ENCODE assay signal across 28 cellular contexts in the genomic region with DNA sequence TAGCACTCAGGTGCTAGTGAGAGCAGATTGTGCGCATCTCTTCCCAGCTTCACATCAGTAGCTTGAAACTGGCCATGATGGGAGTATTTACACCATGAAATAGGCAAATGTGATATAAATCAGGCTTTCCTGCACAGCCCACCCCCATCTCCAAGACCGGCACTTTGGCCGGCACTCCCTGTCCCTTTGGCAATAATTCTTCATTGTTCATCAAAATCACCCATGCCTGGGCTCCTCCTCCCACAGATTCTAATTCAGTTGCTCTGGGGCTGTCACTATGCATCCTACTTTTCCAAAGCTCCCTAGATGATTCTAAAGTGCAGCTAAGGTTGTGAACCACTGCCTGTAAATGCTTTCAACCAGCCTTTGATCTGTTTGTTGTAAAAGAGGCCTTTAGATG.
"Had no signal": no experiment of that assay in that cellular context is flagged by ENCODE, and none has a peak within 500 bp of the region (broad histone marks: within the 10 kb centered on the region; RNA-seq: fewer than 3 reads in every experiment).

No MANE protein-coding gene starts in this region.

- H3K4me3 ChIP-seq: psoas muscle, right lobe of liver, sigmoid colon, stomach, tibial artery, transverse colon, upper lobe of right lung, uterus had no signal

- H3K9me3 ChIP-seq: neutrophil, psoas muscle, right lobe of liver, sigmoid colon, stomach, tibial artery, transverse colon, upper lobe of right lung, uterus had no signal

- ATAC-seq: naive thymus-derived CD4-positive, alpha-beta T cell; natural killer cell; psoas muscle; right cardiac atrium; right lobe of liver; stimulated activated effector memory CD8-positive, alpha-beta T cell treated with anti-CD3 and anti-CD28 coated beads, Interleukin-12 subunit alpha, Interleukin-12 subunit beta, amount 100 ng/mL, for 72 hours; stimulated activated naive B cell treated with anti-CD40 and anti-IgM and Interleukin-4, amounts not matched to agents 10 μg/mL and 1 μg/mL and 100 μg/mL, for 72 hours; upper lobe of right lung had no signal

- H3K4me3 Mint-ChIP-seq: naive thymus-derived CD4-positive, alpha-beta T cell; natural killer cell; nephron; neural crest cell; stimulated activated effector memory CD8-positive, alpha-beta T cell treated with anti-CD3 and anti-CD28 coated beads, Interleukin-12 subunit alpha, Interleukin-12 subunit beta, amount 100 ng/mL, for 72 hours; stimulated activated naive B cell treated with anti-CD40 and anti-IgM and Interleukin-4, amounts not matched to agents 10 μg/mL and 1 μg/mL and 100 μg/mL, for 72 hours; stimulated activated naive CD8-positive, alpha-beta T cell treated with anti-CD3 and anti-CD28 coated beads, Interleukin-15, Interleukin-2, amounts not matched to agents 100 ng/mL and 50 ng/mL, for 24 hours; type B pancreatic cell had no signal

- H3K36me3 Mint-ChIP-seq: naive thymus-derived CD4-positive, alpha-beta T cell; natural killer cell; stimulated activated effector memory CD8-positive, alpha-beta T cell treated with anti-CD3 and anti-CD28 coated beads, Interleukin-12 subunit alpha, Interleukin-12 subunit beta, amount 100 ng/mL, for 72 hours; stimulated activated naive B cell treated with anti-CD40 and anti-IgM and Interleukin-4, amounts not matched to agents 10 μg/mL and 1 μg/mL and 100 μg/mL, for 72 hours; type B pancreatic cell had no signal

- H3K4me1 ChIP-seq: parathyroid adenoma, psoas muscle, right lobe of liver, sigmoid colon, stomach, tibial artery, transverse colon, upper lobe of right lung, uterus had no signal

- H3K36me3 ChIP-seq: neutrophil, right lobe of liver, sigmoid colon, stomach, tibial artery, transverse colon, upper lobe of right lung, uterus had no signal

- H3K27ac Mint-ChIP-seq: natural killer cell; nephron; progenitor cell of endocrine pancreas; stimulated activated effector memory CD8-positive, alpha-beta T cell treated with anti-CD3 and anti-CD28 coated beads, Interleukin-12 subunit alpha, Interleukin-12 subunit beta, amount 100 ng/mL, for 72 hours; stimulated activated naive B cell treated with anti-CD40 and anti-IgM and Interleukin-4, amounts not matched to agents 10 μg/mL and 1 μg/mL and 100 μg/mL, for 72 hours; stimulated activated naive CD8-positive, alpha-beta T cell treated with anti-CD3 and anti-CD28 coated beads, Interleukin-15, Interleukin-2, amounts not matched to agents 100 ng/mL and 50 ng/mL, for 24 hours; type B pancreatic cell had no signal

- H3K9me3 Mint-ChIP-seq: naive thymus-derived CD4-positive, alpha-beta T cell; natural killer cell; nephron; neural crest cell; stimulated activated effector memory CD8-positive, alpha-beta T cell treated with anti-CD3 and anti-CD28 coated beads, Interleukin-12 subunit alpha, Interleukin-12 subunit beta, amount 100 ng/mL, for 72 hours; stimulated activated naive B cell treated with anti-CD40 and anti-IgM and Interleukin-4, amounts not matched to agents 10 μg/mL and 1 μg/mL and 100 μg/mL, for 72 hours; stimulated activated naive CD8-positive, alpha-beta T cell treated with anti-CD3 and anti-CD28 coated beads, Interleukin-15, Interleukin-2, amounts not matched to agents 100 ng/mL and 50 ng/mL, for 24 hours; type B pancreatic cell had no signal

- H3K79me2 ChIP-seq: parathyroid adenoma had no signal

- DNase-seq: naive thymus-derived CD4-positive, alpha-beta T cell; natural killer cell; nucleus accumbens; posterior cingulate gyrus; psoas muscle; right cardiac atrium; right lobe of liver; sigmoid colon; small intestine; stimulated activated CD4-positive, alpha-beta T cell treated with anti-CD3 and anti-CD28 coated beads, Interleukin-15, amount 100 ng/mL, for 24 hours; stimulated activated CD4-positive, alpha-beta T cell treated with anti-CD3 and anti-CD28 coated beads, Interleukin-2, amount 100 ng/mL, for 24 hours; stimulated activated CD4-positive, alpha-beta T cell treated with anti-CD3 and anti-CD28 coated beads, Interleukin-2, amount 100 ng/mL, for 48 hours; stimulated activated CD4-positive, alpha-beta T cell treated with anti-CD3 and anti-CD28 coated beads, Interleukin-4, amount 100 ng/mL, for 24 hours; stimulated activated naive B cell treated with anti-CD40 and anti-IgM and Interleukin-4, amounts not matched to agents 10 μg/mL and 1 μg/mL and 100 μg/mL, for 72 hours; stimulated activated naive CD4-positive, alpha-beta T cell treated with Interleukin-2 at 50 U/mL for 16 hours; stomach; tibial artery; transverse colon; upper lobe of right lung; uterus had no signal

- H3K27ac ChIP-seq: neutrophil, parathyroid adenoma, psoas muscle, right lobe of liver, sigmoid colon, stomach, tibial artery, transverse colon, upper lobe of right lung, uterus had no signal

- H3K4me1 Mint-ChIP-seq: natural killer cell; nephron; neural crest cell; stimulated activated effector memory CD8-positive, alpha-beta T cell treated with anti-CD3 and anti-CD28 coated beads, Interleukin-12 subunit alpha, Interleukin-12 subunit beta, amount 100 ng/mL, for 72 hours; stimulated activated naive B cell treated with anti-CD40 and anti-IgM and Interleukin-4, amounts not matched to agents 10 μg/mL and 1 μg/mL and 100 μg/mL, for 72 hours had no signal

- H2AFZ ChIP-seq: parathyroid adenoma had no signal

- H3K27me3 ChIP-seq: right lobe of liver, sigmoid colon, stomach, upper lobe of right lung, uterus had no signal
